2 cellular contexts compared by ENCODE assay signal in genomic region chr14:22770481-22771187, GRCh38.
TF ChIP-seq lines count a peak whose summit lies in the region.

No MANE protein-coding gene starts in this region.

TF ChIP-seq in IMR-90, 13 proteins besides CTCF, POLR2A, EP300 and RAD21:
- TF ChIP-seq RCOR1 (IDR thresholded peaks at IDR 0.05; ENCODE audit: insufficient replicate concordance, low read length) = no peak
- TF ChIP-seq, protein P1, sequence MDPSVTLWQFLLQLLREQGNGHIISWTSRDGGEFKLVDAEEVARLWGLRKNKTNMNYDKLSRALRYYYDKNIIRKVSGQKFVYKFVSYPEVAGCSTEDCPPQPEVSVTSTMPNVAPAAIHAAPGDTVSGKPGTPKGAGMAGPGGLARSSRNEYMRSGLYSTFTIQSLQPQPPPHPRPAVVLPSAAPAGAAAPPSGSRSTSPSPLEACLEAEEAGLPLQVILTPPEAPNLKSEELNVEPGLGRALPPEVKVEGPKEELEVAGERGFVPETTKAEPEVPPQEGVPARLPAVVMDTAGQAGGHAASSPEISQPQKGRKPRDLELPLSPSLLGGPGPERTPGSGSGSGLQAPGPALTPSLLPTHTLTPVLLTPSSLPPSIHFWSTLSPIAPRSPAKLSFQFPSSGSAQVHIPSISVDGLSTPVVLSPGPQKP (IDR thresholded peaks at IDR 0.05; ENCODE audit: borderline replicate concordance, low read depth, low read length) = no peak

TF ChIP-seq in K562, 482 proteins besides CTCF, POLR2A, EP300 and RAD21:
- TF ChIP-seq POLR2H (tag; IDR thresholded peaks at IDR 0.05; ENCODE audit: low read depth) (no peak), NFIC (IDR thresholded peaks at IDR 0.05) (peak; percentile 79)
